ENCODE assay signal across 17 cellular contexts in genomic region chr5:80760178-80760577, GRCh38.
DNase-seq lines count a peak whose midpoint lies in the region; ATAC-seq and TF ChIP-seq lines count a peak whose summit lies in the region.
"Had no signal": no experiment of that assay in that cellular context is flagged by ENCODE, and none has a peak within 500 bp of the region (broad histone marks: within the 10 kb centered on the region; RNA-seq: fewer than 3 reads in every experiment).

No MANE protein-coding gene starts in this region.

- peak; percentile 19 to 25 for ATAC-seq in activated naive CD4-positive, alpha-beta T cell treated with anti-CD3 and anti-CD28 coated beads, Interleukin-2, amount 50 U/mL, for 72 hours
- ATAC-seq: CD8-positive, alpha-beta T cell had no signal

- no peaks in the 10 kb centered on the region for H3K27me3 Mint-ChIP-seq in activated T-helper 2 cell treated with anti-CD3 and anti-CD28 coated beads, Interferon-gamma antibody, Interleukin-2, Interleukin-4, amounts not matched to agents 10 μg/mL and 5 μg/mL and 100 μg/mL, durations not matched to agents 14 hours and 24 hours and 36 hours (ENCODE audit: low read depth)
- no peaks in the 10 kb centered on the region for H3K27me3 Mint-ChIP-seq in stimulated activated naive CD8-positive, alpha-beta T cell treated with anti-CD3 and anti-CD28 coated beads, Interleukin-15, Interleukin-2, amounts not matched to agents 100 ng/mL and 50 ng/mL, for 24 hours

- H3K36me3 Mint-ChIP-seq in activated naive CD4-positive, alpha-beta T cell treated with anti-CD3 and anti-CD28 coated beads, Interleukin-2, amount 50 U/mL, for 72 hours = peaks cover 17 to 39% of the 10 kb centered on the region in 2 donors
- H3K36me3 Mint-ChIP-seq in activated T-helper 2 cell treated with anti-CD3 and anti-CD28 coated beads, Interferon-gamma antibody, Interleukin-2, Interleukin-4, amounts not matched to agents 10 μg/mL and 5 μg/mL and 100 μg/mL, durations not matched to agents 14 hours and 24 hours and 36 hours (ENCODE audit: low read depth) = peaks cover 36% of the 10 kb centered on the region
- peaks cover 60% of the 10 kb centered on the region for H3K36me3 Mint-ChIP-seq in stimulated activated naive CD8-positive, alpha-beta T cell treated with anti-CD3 and anti-CD28 coated beads, Interleukin-15, Interleukin-2, amounts not matched to agents 100 ng/mL and 50 ng/mL, for 24 hours (ENCODE audit: low read depth)

- intact Hi-C loops in activated T-helper 2 cell treated with anti-CD3 and anti-CD28 coated beads, Interferon-gamma antibody, Interleukin-2, Interleukin-4, amounts not matched to agents 10 μg/mL and 5 μg/mL and 100 μg/mL, durations not matched to agents 14 hours and 24 hours and 36 hours (cut with micrococcal nuclease) = loop anchor here (1.0 kb wide), 1 partner anchor 201 kb away; no protein-coding TSS in a partner anchor

- H3K27ac Mint-ChIP-seq in activated naive CD4-positive, alpha-beta T cell treated with anti-CD3 and anti-CD28 coated beads, Interleukin-2, amount 50 U/mL, for 72 hours = peak overlapping the region; percentile 75 to 80
- H3K27ac Mint-ChIP-seq in activated T-helper 2 cell treated with anti-CD3 and anti-CD28 coated beads, Interferon-gamma antibody, Interleukin-2, Interleukin-4, amounts not matched to agents 10 μg/mL and 5 μg/mL and 100 μg/mL, durations not matched to agents 14 hours and 24 hours and 36 hours = peak overlapping the region; percentile 97
- H3K27ac Mint-ChIP-seq in stimulated activated naive CD8-positive, alpha-beta T cell treated with anti-CD3 and anti-CD28 coated beads, Interleukin-15, Interleukin-2, amounts not matched to agents 100 ng/mL and 50 ng/mL, for 24 hours = peak overlapping the region; percentile 89

- H3K9me3 Mint-ChIP-seq in activated naive CD4-positive, alpha-beta T cell treated with anti-CD3 and anti-CD28 coated beads, Interleukin-2, amount 50 U/mL, for 72 hours = peaks cover 3 to 4% of the 10 kb centered on the region in 2 donors
- H3K9me3 Mint-ChIP-seq in activated T-helper 2 cell treated with anti-CD3 and anti-CD28 coated beads, Interferon-gamma antibody, Interleukin-2, Interleukin-4, amounts not matched to agents 10 μg/mL and 5 μg/mL and 100 μg/mL, durations not matched to agents 14 hours and 24 hours and 36 hours = peaks cover 4% of the 10 kb centered on the region
- H3K9me3 Mint-ChIP-seq in stimulated activated naive CD8-positive, alpha-beta T cell treated with anti-CD3 and anti-CD28 coated beads, Interleukin-15, Interleukin-2, amounts not matched to agents 100 ng/mL and 50 ng/mL, for 24 hours = no peaks in the 10 kb centered on the region
- H3K9me3 Mint-ChIP-seq: CD8-positive, alpha-beta T cell had no signal

- TF ChIP-seq POLR2A in erythroblast (IDR thresholded peaks at IDR 0.05; ENCODE audit: low read length) = no peak

- no peak overlapping the region for H3K4me3 Mint-ChIP-seq in activated T-helper 2 cell treated with anti-CD3 and anti-CD28 coated beads, Interferon-gamma antibody, Interleukin-2, Interleukin-4, amounts not matched to agents 10 μg/mL and 5 μg/mL and 100 μg/mL, durations not matched to agents 14 hours and 24 hours and 36 hours (ENCODE audit: low read depth)
- peak overlapping the region; percentile 11 for H3K4me3 Mint-ChIP-seq in stimulated activated naive CD8-positive, alpha-beta T cell treated with anti-CD3 and anti-CD28 coated beads, Interleukin-15, Interleukin-2, amounts not matched to agents 100 ng/mL and 50 ng/mL, for 24 hours
- H3K4me3 Mint-ChIP-seq: CD8-positive, alpha-beta T cell had no signal

- no peak for DNase-seq in activated naive CD4-positive, alpha-beta T cell treated with anti-CD3 and anti-CD28 coated beads, Interleukin-2, amount 50 U/mL, for 72 hours (ENCODE audit: low spot score in 2 of 2)
- no peak for DNase-seq in activated naive CD4-positive, alpha-beta T cell treated with anti-CD3 and anti-CD28 coated beads, Interleukin-2, amount 50 U/mL, for 16 hours
- DNase-seq in SW480 (ENCODE audit: low spot score) (peak; percentile 72), erythroblast (lab: John Stamatoyannopoulos, UW) (no peak), DMS114 treated with DMSO at 0.1 percent for 48 hours (lab: John Stamatoyannopoulos, UW; ENCODE audit: unreplicated experiment) (no peak)
- DNase-seq in activated T-helper 2 cell treated with anti-CD3 and anti-CD28 coated beads, Interferon-gamma antibody, Interleukin-2, Interleukin-4, amounts not matched to agents 10 μg/mL and 5 μg/mL and 100 μg/mL, durations not matched to agents 14 hours and 24 hours and 36 hours (ENCODE audit: low spot score) = no peak
- DNase-seq: ACHN; CD8-positive, alpha-beta T cell; EL; HCEC 1CT; Karpas-422; NCI-H1417; NCI-H1930; NCI-H510A treated with DMSO at 0.1 percent for 48 hours; Peyer's patch; Right ventricle myocardium superior had no signal

- H3K4me1 Mint-ChIP-seq in activated T-helper 2 cell treated with anti-CD3 and anti-CD28 coated beads, Interferon-gamma antibody, Interleukin-2, Interleukin-4, amounts not matched to agents 10 μg/mL and 5 μg/mL and 100 μg/mL, durations not matched to agents 14 hours and 24 hours and 36 hours (ENCODE audit: low read depth) = peaks cover 60% of the 10 kb centered on the region
- H3K4me1 Mint-ChIP-seq in stimulated activated naive CD8-positive, alpha-beta T cell treated with anti-CD3 and anti-CD28 coated beads, Interleukin-15, Interleukin-2, amounts not matched to agents 100 ng/mL and 50 ng/mL, for 24 hours (ENCODE audit: low read depth) = peaks cover 70% of the 10 kb centered on the region
